Comparison of ENCODE assay signal across 1 cellular context in genomic region chr7:158783595-158783994, GRCh38.
TF ChIP-seq lines count a peak whose summit lies in the region.

No MANE protein-coding gene starts in this region.

TF ChIP-seq in HCT116, 20 proteins besides CTCF, POLR2A, EP300 and RAD21 (continued from another document):
- TF ChIP-seq ZBTB33 (IDR thresholded peaks at IDR 0.05; ENCODE audit: extremely low read depth, insufficient replicate concordance, low read length) (no peak), EGR1 (IDR thresholded peaks at IDR 0.05; ENCODE audit: low read depth) (no peak)
TF ChIP-seq in HCT116: peak in this region for 0.
